In the genomic region with DNA sequence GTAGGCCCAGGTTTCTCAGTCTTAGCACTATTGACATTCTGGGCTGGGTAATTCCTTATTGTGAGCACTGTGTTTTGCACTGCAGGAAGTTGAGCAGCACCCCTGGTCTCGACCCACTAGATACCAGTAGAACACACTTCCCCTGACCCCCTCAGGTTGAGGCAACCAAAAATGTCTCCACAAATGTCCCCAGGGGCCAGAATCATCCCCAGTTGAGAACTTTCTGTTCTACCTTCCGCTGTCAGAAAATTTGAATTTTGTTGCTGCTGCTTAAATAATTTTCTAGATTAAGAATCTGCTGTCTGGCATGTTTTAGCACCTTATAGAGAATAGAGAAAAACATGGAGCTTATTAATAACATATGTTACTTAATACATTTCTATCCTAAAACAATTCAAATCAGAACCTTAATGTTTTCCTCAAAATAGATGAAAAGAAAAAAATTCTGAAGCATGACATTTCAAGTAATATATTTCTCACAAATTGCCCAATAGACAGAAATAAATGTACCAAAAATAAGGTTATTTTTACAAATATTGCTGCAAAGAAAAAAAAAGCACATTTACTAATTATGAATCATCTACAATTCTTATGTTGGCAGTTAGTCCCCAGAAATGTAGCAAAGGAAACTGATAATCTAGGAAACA, we compare ENCODE assay signal across 29 cellular contexts. TPM values are rescaled to one million over a fixed set of nuclear protein-coding genes. Genes with fewer than 3 reads are reported as not detected.
DNase-seq lines count a peak whose midpoint lies in the region; ATAC-seq, FAIRE-seq and TF ChIP-seq lines count a peak whose summit lies in the region.
"Had no signal": no experiment of that assay in that cellular context is flagged by ENCODE, and none has a peak within 500 bp of the region (broad histone marks: within the 10 kb centered on the region; RNA-seq: fewer than 3 reads in every experiment).

No MANE protein-coding gene starts in this region.

- H3K36me3 Mint-ChIP-seq in memory B cell = no peaks in the 10 kb centered on the region
- no peaks in the 10 kb centered on the region for H3K36me3 Mint-ChIP-seq in stimulated activated naive B cell treated with anti-CD40 and anti-IgM and Interleukin-4, amounts not matched to agents 10 μg/mL and 1 μg/mL and 100 μg/mL, for 72 hours

- 97% methylated on average over 2 of the region's 2 CpGs for WGBS in mammary epithelial cell (ENCODE audit: low coverage, missing lambda C conversion rate)
- WGBS in transverse colon (ENCODE audit: low coverage in 1 of 2), 2 donors = 58 to 100% methylated on average over 1 to 2 of the region's 2 CpGs

- H3K79me2 ChIP-seq in PC-3 (ENCODE audit: low read length) = no peaks in the 10 kb centered on the region
- H3K79me2 ChIP-seq in mammary epithelial cell (ENCODE audit: insufficient read depth, low read length) = no peaks in the 10 kb centered on the region

- no peaks in the 10 kb centered on the region for H3K9me2 ChIP-seq in PC-3 (replicated peaks; ENCODE audit: low read length)

- ATAC-seq in PC-3 (peak; percentile 7), memory B cell (ENCODE audit: low read depth) (peak; percentile 80), GM21515 (IDR thresholded peaks at IDR 0.05; ENCODE audit: unreplicated experiment) (no peak)
- peak; percentile 72 to 73 for ATAC-seq in stimulated activated naive B cell treated with anti-CD40 and anti-IgM and Interleukin-4, amounts not matched to agents 10 μg/mL and 1 μg/mL and 100 μg/mL, for 72 hours (replicated peaks)
- ATAC-seq: activated CD4-positive, CD25-positive, alpha-beta regulatory T cell treated with anti-CD3 and anti-CD28 coated beads, Interleukin-2, amount 50 U/mL, for 24 hours; sciatic nerve; T-helper 17 cell had no signal

- BruUV-seq in PC-3 (replicated peaks; lab: Mats Ljungman, UMichigan) (TSS peak; percentile 82), mammary epithelial cell (replicated peaks; lab: Mats Ljungman, UMichigan) (no TSS peak)

- H3K36me3 ChIP-seq in PC-3 (ENCODE audit: low read depth, low read length) (no peaks in the 10 kb centered on the region), mammary epithelial cell (ENCODE audit: insufficient read depth, low read length) (no peaks in the 10 kb centered on the region), transverse colon (no peaks in the 10 kb centered on the region)
- H3K36me3 ChIP-seq: HAP-1, left lung, neutrophil, prostate gland, SJSA1, tibial nerve had no signal

- H3K4me2 ChIP-seq in PC-3 (ENCODE audit: low read length) (peak overlapping the region; percentile 46; the same call in 1 of the 2 replicates), mammary epithelial cell (ENCODE audit: insufficient read depth, low read depth, low read length) (no peak overlapping the region)

- H3K9ac ChIP-seq in PC-3 (ENCODE audit: low read length) (peak overlapping the region; percentile 39), mammary epithelial cell (ENCODE audit: insufficient read depth, low read length) (no peak overlapping the region)

- DNase-seq in PC-3 (no peak), mammary epithelial cell (no peak), memory B cell (ENCODE audit: low spot score in 2 of 2) (no peak), HTR-8/SVneo (ENCODE audit: insufficient read length, low spot score) (no peak), transverse colon (no peak)
- peak; percentile 27 for DNase-seq in stimulated activated naive B cell treated with anti-CD40 and anti-IgM and Interleukin-4, amounts not matched to agents 10 μg/mL and 1 μg/mL and 100 μg/mL, for 72 hours
- DNase-seq: activated CD4-positive, alpha-beta T cell treated with anti-CD3 and anti-CD28 coated beads, Interleukin-2, amount 50 U/mL, for 48 hours; activated naive CD4-positive, alpha-beta T cell treated with Interleukin-2 at 50 U/mL for 16 hours; DMS79 treated with DMSO at 0.1 percent for 48 hours; GDM1; left lung; NCI-H1436 treated with DMSO at 0.1 percent for 48 hours; NCI-H446 treated with DMSO at 0.1 percent for 48 hours; NCI-H82; RPMI8226; stimulated activated CD4-positive, alpha-beta T cell treated with anti-CD3 and anti-CD28 coated beads, Interleukin-12 subunit alpha, Interleukin-12 subunit beta, amount 100 ng/mL, for 4 hours; stimulated activated CD4-positive, alpha-beta T cell treated with anti-CD3 and anti-CD28 coated beads, Interleukin-2, amount 100 ng/mL, for 48 hours; T-helper 17 cell had no signal

- dilution Hi-C loops in mammary epithelial cell (cut with HindIII; ENCODE audit: low sequenced_read_pairs) = no loop called here

- intact Hi-C loops in PC-3 (cut with micrococcal nuclease) (no loop called here), mammary epithelial cell (cut with micrococcal nuclease) (no loop called here), transverse colon (cut with DNase I; ENCODE audit: low total_unique reads) (no loop called here)

- in situ Hi-C loops in mammary epithelial cell (cut with MboI; ENCODE audit: low sequenced_read_pairs in 2 of 2) (no loop called here), transverse colon (cut with MboI; ENCODE audit: low pct_ligation_motif_present in 1 of 4, low pct_unique_long_range_greater_than_20kb in 1 of 4, low sequenced_read_pairs in 3 of 4) (no loop called here)

- FAIRE-seq in HTR-8/SVneo (lab: Jason Lieb, UNC) = no peak
- FAIRE-seq: endometrium, TTC549 had no signal

- H4K20me1 ChIP-seq in PC-3 (ENCODE audit: low read length) (no peaks in the 10 kb centered on the region), mammary epithelial cell (ENCODE audit: insufficient read depth, low read length) (no peaks in the 10 kb centered on the region)

- H3K9me3 ChIP-seq in PC-3 (ENCODE audit: low read length) (no peaks in the 10 kb centered on the region), mammary epithelial cell (replicated peaks; ENCODE audit: insufficient read depth, low read length) (no peaks in the 10 kb centered on the region), transverse colon (no peaks in the 10 kb centered on the region)
- H3K9me3 ChIP-seq: HAP-1, left lung, neutrophil, prostate gland, SJSA1, tibial nerve had no signal

- no peak for TF ChIP-seq POLR2A in transverse colon (IDR thresholded peaks at IDR 0.05)

- no peaks in the 10 kb centered on the region for H3K27me3 ChIP-seq in PC-3 (ENCODE audit: low read length)
- H3K27me3 ChIP-seq in mammary epithelial cell (ENCODE audit: insufficient read depth, low read length) = no peaks in the 10 kb centered on the region
- H3K27me3 ChIP-seq in transverse colon = no peaks in the 10 kb centered on the region
- H3K27me3 ChIP-seq: left lung, neutrophil, SJSA1, tibial nerve had no signal

- peaks cover 3% of the 10 kb centered on the region for H3K9me3 Mint-ChIP-seq in memory B cell
- H3K9me3 Mint-ChIP-seq in stimulated activated naive B cell treated with anti-CD40 and anti-IgM and Interleukin-4, amounts not matched to agents 10 μg/mL and 1 μg/mL and 100 μg/mL, for 72 hours = no peaks in the 10 kb centered on the region

- peak overlapping the region; percentile 39; the same call in 1 of the 2 replicates for H2AFZ ChIP-seq in PC-3 (ENCODE audit: low read length)
- H2AFZ ChIP-seq in mammary epithelial cell (ENCODE audit: low read depth, low read length) = no peak overlapping the region

- CTCF ChIA-PET in PC-3 (lab: Charles Lee) = no interaction called here
- CTCF ChIA-PET in mammary epithelial cell (lab: Charles Lee; ENCODE audit: low non-redundant PET) = no interaction called here

- TF ChIP-seq CTCF in PC-3 (conservative IDR thresholded peaks at IDR 0.05; ENCODE audit: low read depth, low read length) (no peak), mammary epithelial cell (conservative IDR thresholded peaks at IDR 0.05 in 1 of 2, IDR thresholded peaks at IDR 0.05 in 1 of 2; ENCODE audit: extremely low read depth in 1 of 2, insufficient read depth in 1 of 2, low read depth in 1 of 2, low read length in 2 of 2) (no peak), transverse colon (IDR thresholded peaks at IDR 0.05) (no peak)

- H3K4me1 Mint-ChIP-seq in memory B cell = peaks cover 26% of the 10 kb centered on the region
- H3K4me1 Mint-ChIP-seq in stimulated activated naive B cell treated with anti-CD40 and anti-IgM and Interleukin-4, amounts not matched to agents 10 μg/mL and 1 μg/mL and 100 μg/mL, for 72 hours = peaks cover 39 to 50% of the 10 kb centered on the region in 2 donors
- H3K4me1 Mint-ChIP-seq: T-helper 17 cell had no signal

- H3K27ac ChIP-seq in PC-3 (ENCODE audit: low read length) = peak overlapping the region; percentile 82
- H3K27ac ChIP-seq in mammary epithelial cell (ENCODE audit: insufficient read depth, low read depth, low read length) = peak overlapping the region; percentile 90
- H3K27ac ChIP-seq in transverse colon = peak overlapping the region in 1 of 4 donors; percentile 9
- H3K27ac ChIP-seq: C4-2B, left lung, neutrophil, prostate gland, SJSA1, tibial nerve had no signal

- H3K27ac Mint-ChIP-seq in memory B cell = no peak overlapping the region
- H3K27ac Mint-ChIP-seq in stimulated activated naive B cell treated with anti-CD40 and anti-IgM and Interleukin-4, amounts not matched to agents 10 μg/mL and 1 μg/mL and 100 μg/mL, for 72 hours = peak overlapping the region; percentile 14
- H3K27ac Mint-ChIP-seq: T-helper 17 cell had no signal

- peaks cover 2% of the 10 kb centered on the region for H3K27me3 Mint-ChIP-seq in memory B cell
- no peaks in the 10 kb centered on the region for H3K27me3 Mint-ChIP-seq in stimulated activated naive B cell treated with anti-CD40 and anti-IgM and Interleukin-4, amounts not matched to agents 10 μg/mL and 1 μg/mL and 100 μg/mL, for 72 hours
- H3K27me3 Mint-ChIP-seq: T-helper 17 cell had no signal

- POLR2A ChIA-PET in PC-3 (lab: Charles Lee; ENCODE audit: unreplicated experiment) = no interaction called here

- H3K4me3 ChIP-seq in PC-3 (ENCODE audit: low read length) = no peak overlapping the region
- H3K4me3 ChIP-seq in mammary epithelial cell (replicated peaks in 1 of 3; ENCODE audit: insufficient read depth in 1 of 3, low read depth in 2 of 3, low read length in 3 of 3) = no peak overlapping the region
- H3K4me3 ChIP-seq in transverse colon = no peak overlapping the region
- H3K4me3 ChIP-seq: HAP-1, left lung, prostate gland, SJSA1, tibial nerve had no signal

- no peak for TF ChIP-seq EP300 in transverse colon (IDR thresholded peaks at IDR 0.05; ENCODE audit: low read depth)

- peaks cover 44% of the 10 kb centered on the region for H3K4me1 ChIP-seq in PC-3 (ENCODE audit: insufficient read depth, low read length)
- peaks cover 32% of the 10 kb centered on the region for H3K4me1 ChIP-seq in mammary epithelial cell (ENCODE audit: insufficient read depth, low read length)
- peaks cover 0 to 34% (median 10%) of the 10 kb centered on the region in 4 donors for H3K4me1 ChIP-seq in transverse colon
- H3K4me1 ChIP-seq: prostate gland, SJSA1, tibial nerve had no signal

- no peak overlapping the region for H3K4me3 Mint-ChIP-seq in memory B cell
- H3K4me3 Mint-ChIP-seq in stimulated activated naive B cell treated with anti-CD40 and anti-IgM and Interleukin-4, amounts not matched to agents 10 μg/mL and 1 μg/mL and 100 μg/mL, for 72 hours = peak overlapping the region; percentile 25 to 57
- H3K4me3 Mint-ChIP-seq: T-helper 17 cell had no signal

- H3F3A ChIP-seq in PC-3 (ENCODE audit: low read length, unreplicated experiment) = no peaks in the 10 kb centered on the region

RNA-seq across cellular contexts. Expression of gene THRB, which starts 13.2 kb away (rescaled TPM):
- total RNA-seq in PC-3 (2014; rRNA removed) (7.0 and 9.7 TPM in 2 replicates), mammary epithelial cell (10 to 100 TPM; 13.1 to 16.3 TPM), transverse colon (10 to 100 TPM in 3 of 4 donors, 1 to 10 TPM in 1; 9.8 to 52.4 (median 31.3) TPM)
- 4.0 TPM for polyA plus RNA-seq in mammary epithelial cell
- polyA minus RNA-seq in mammary epithelial cell = 4.0 TPM
